9 cellular contexts compared by ENCODE assay signal in genomic region chr3:194296832-194297666, GRCh38. TPM values are rescaled to one million over a fixed set of nuclear protein-coding genes. Genes with fewer than 3 reads are reported as not detected.
DNase-seq lines count a peak whose midpoint lies in the region; ATAC-seq and TF ChIP-seq lines count a peak whose summit lies in the region.
"Had no signal": no experiment of that assay in that cellular context is flagged by ENCODE, and none has a peak within 500 bp of the region (broad histone marks: within the 10 kb centered on the region; RNA-seq: fewer than 3 reads in every experiment).

No MANE protein-coding gene starts in this region.

- H3K4me2 ChIP-seq in BLaER1 = peak overlapping the region; percentile 88

- H3K27ac ChIP-seq in BLaER1 = no peak overlapping the region
- peak overlapping the region in 3 of 10 donors; percentile 41 to 61 (median 51) for H3K27ac ChIP-seq in heart right ventricle
- H3K27ac ChIP-seq in WERI-Rb-1 = no peak overlapping the region

- peak overlapping the region; percentile 50 for H3K4me3 Mint-ChIP-seq in osteocyte (ENCODE audit: unreplicated experiment)

- H3K4me1 ChIP-seq in BLaER1 = peaks cover 43% of the 10 kb centered on the region
- H3K4me1 ChIP-seq in adipocyte (ENCODE audit: control insufficient read depth, insufficient read depth, low read length) = peaks cover 23% of the 10 kb centered on the region
- peaks cover 0 to 26% (median 8%) of the 10 kb centered on the region in 9 donors for H3K4me1 ChIP-seq in heart right ventricle

- peaks cover 17% of the 10 kb centered on the region for H3K4me1 Mint-ChIP-seq in osteocyte (ENCODE audit: unreplicated experiment)

- H3K9ac ChIP-seq in BLaER1 (no peak overlapping the region), adipocyte (ENCODE audit: low read length) (peak overlapping the region; percentile 59)

- no peaks in the 10 kb centered on the region for H3K9me3 Mint-ChIP-seq in osteocyte (ENCODE audit: unreplicated experiment)

- H3K4me3 ChIP-seq in BLaER1 (no peak overlapping the region), adipocyte (ENCODE audit: low read length) (peak overlapping the region; percentile 42), heart right ventricle (peak overlapping the region in 9 of 10 donors; percentile 9 to 51 (median 37)), WERI-Rb-1 (ENCODE audit: low read depth, low read length) (no peak overlapping the region)

- intact Hi-C loops in heart right ventricle (cut with DNase I) = no loop called here

- H3K36me3 ChIP-seq in BLaER1 (no peaks in the 10 kb centered on the region), adipocyte (ENCODE audit: control insufficient read depth, insufficient read depth, low read length, severe bottlenecking) (no peaks in the 10 kb centered on the region), heart right ventricle (no peaks in the 10 kb centered on the region), WERI-Rb-1 (no peaks in the 10 kb centered on the region)

- H3K27me3 ChIP-seq in BLaER1 (peaks cover 14% of the 10 kb centered on the region), adipocyte (replicated peaks; ENCODE audit: control insufficient read depth, insufficient read depth, low read length) (no peaks in the 10 kb centered on the region), heart right ventricle (peaks cover 0 to 24% (median 10%) of the 10 kb centered on the region in 7 donors), WERI-Rb-1 (ENCODE audit: insufficient read depth, low read depth, severe bottlenecking) (no peaks in the 10 kb centered on the region)

- WGBS in heart right ventricle, 2 donors = 18 to 30% methylated on average over 51 to 58 of the region's 58 CpGs

- H3K27ac Mint-ChIP-seq in osteocyte (ENCODE audit: unreplicated experiment) = peak overlapping the region; percentile 63

- H3K9me3 ChIP-seq in BLaER1 (peaks cover 5% of the 10 kb centered on the region; the same call in 1 of the 2 replicates), adipocyte (ENCODE audit: control insufficient read depth, low read length) (no peaks in the 10 kb centered on the region), heart right ventricle (peaks cover 0 to 4% (median 0%) of the 10 kb centered on the region in 11 donors), WERI-Rb-1 (ENCODE audit: severe bottlenecking) (no peaks in the 10 kb centered on the region)

- TF ChIP-seq CTCF in heart right ventricle (IDR thresholded peaks at IDR 0.05) (peak in 1 of 9 donors; percentile 6), osteocyte (IDR thresholded peaks at IDR 0.05) (no peak), WERI-Rb-1 (IDR thresholded peaks at IDR 0.05; ENCODE audit: low read depth, low read length) (no peak)

- DNase-seq in adipocyte (ENCODE audit: low read depth) = no peak
- DNase-seq in heart right ventricle = no peak
- no peak for DNase-seq in osteocyte (ENCODE audit: extremely low spot score, unreplicated experiment)
- no peak for DNase-seq in WERI-Rb-1

- peaks cover 20% of the 10 kb centered on the region for H4K20me1 ChIP-seq in BLaER1

- ATAC-seq in heart right ventricle (peak; percentile 13 to 58 (median 39)), GM21737 (IDR thresholded peaks at IDR 0.05; ENCODE audit: unreplicated experiment) (no peak), GM18909 (IDR thresholded peaks at IDR 0.05; ENCODE audit: poor library complexity, unreplicated experiment) (no peak), HG02763 (IDR thresholded peaks at IDR 0.05; ENCODE audit: unreplicated experiment) (no peak)

- peaks cover 20% of the 10 kb centered on the region for H3K27me3 Mint-ChIP-seq in osteocyte (ENCODE audit: unreplicated experiment)

- H3K36me3 Mint-ChIP-seq in osteocyte (ENCODE audit: unreplicated experiment) = no peaks in the 10 kb centered on the region

RNA-seq across cellular contexts. Expression of gene CPN2, which starts 54.1 kb away (rescaled TPM):
- total RNA-seq in heart right ventricle (1 to 10 TPM in 9 of 10 donors, under 1 TPM in 1; 0.87 to 4.5 (median 1.6) TPM), osteocyte (not detected in 2 replicates)
- under 1 TPM; 0.12 to 0.51 TPM for polyA plus RNA-seq in heart right ventricle
- total RNA-seq: T-helper 2 cell treated with Interferon-gamma antibody and Interleukin-4, amounts not matched to agents 100 ng/mL and 5 ng/mL, for 36 hours had no signal

Comparison
In these comparisons a context has a peak if more than half of its experiments do, and no peak if none do; other contexts are left out.
1. H3K4me3 ChIP-seq: peak in adipocyte (single experiment) and heart right ventricle (9 of 10); none in BLaER1 (single experiment) and WERI-Rb-1 (single experiment).
2. ATAC-seq: peak in heart right ventricle (8 of 8); none in GM21737 (single experiment), GM18909 (single experiment) and HG02763 (single experiment).